ENCODE assay signal across 8 cellular contexts in genomic region chr9:128550770-128551651, GRCh38. TPM values are rescaled to one million over a fixed set of nuclear protein-coding genes. Genes with fewer than 3 reads are reported as not detected.
A peak's percentile ranks its signal among the peaks of the same experiment; 100 is the strongest.
DNase-seq lines count a peak whose midpoint lies in the region; ATAC-seq, FAIRE-seq and TF ChIP-seq lines count a peak whose summit lies in the region.

No MANE protein-coding gene starts in this region.

- H3K27me3 ChIP-seq in H1 (replicated peaks in 1 of 4; ENCODE audit: control insufficient read depth in 3 of 4, extremely low read depth in 1 of 4, insufficient read depth in 3 of 4, low read length in 3 of 4), result peaks cover 0 to 3% (median 0%) of the 10 kb centered on the region in 4 experiments; a peak in 3 of 7 replicates

- peaks cover 0 to 31% of the 10 kb centered on the region in 2 experiments; a peak in 2 of 4 replicates for H3K79me2 ChIP-seq in H1 (ENCODE audit: control insufficient read depth in 1 of 2, insufficient read depth in 2 of 2, low read length in 2 of 2)

- H3K14ac ChIP-seq in H1 (ENCODE audit: insufficient read length), result no peak overlapping the region

- H3K56ac ChIP-seq in H1 (replicated peaks; ENCODE audit: insufficient read length, low read depth, low read length), result no peak overlapping the region

- H3K4me1 ChIP-seq in H1 (replicated peaks in 1 of 4; ENCODE audit: control insufficient read depth in 3 of 4, insufficient read depth in 4 of 4, low read length in 3 of 4), result peaks cover 10 to 17% (median 15%) of the 10 kb centered on the region in 4 experiments
- no peaks in the 10 kb centered on the region for H3K4me1 ChIP-seq in urinary bladder (ENCODE audit: insufficient read depth)

- peak overlapping the region; percentile 62 to 82 for H3K4me2 ChIP-seq in H1 (ENCODE audit: insufficient read depth in 1 of 2, low read depth in 2 of 2, low read length in 2 of 2)

- WGBS in H1 (ENCODE audit: extremely low coverage in 1 of 2, insufficient coverage in 1 of 2, insufficient read length in 1 of 2, insufficient replicate concordance in 2 of 2, low coverage in 1 of 2, low lambda C conversion rate in 2 of 2, missing lambda C conversion rate in 1 of 2), 2 experiments, result 59% methylated on average over 11 of the region's 11 CpGs; no CpG with 5 or more reads in 1 of the 2 experiments
- 20% methylated on average over 11 of the region's 11 CpGs for WGBS in urinary bladder

- H3K18ac ChIP-seq in H1 (ENCODE audit: extremely low read depth, low read length), result no peak overlapping the region

- no peak overlapping the region for H2AK5ac ChIP-seq in H1 (ENCODE audit: low read depth, low read length)

- no peak overlapping the region for H2AFZ ChIP-seq in H1 (ENCODE audit: low read length)

- H3K4me3 ChIP-seq in GM12864 (ENCODE audit: low read depth, low read length) (peak overlapping the region; percentile 87; the same call in 1 of the 2 replicates), H1 (ENCODE audit: extremely low read depth in 1 of 4, insufficient read depth in 2 of 4, low read depth in 3 of 4, low read length in 4 of 4) (peak overlapping the region in 3 of 4 experiments; percentile 49 to 96 (median 93); a peak in 4 of 8 replicates), urinary bladder (ENCODE audit: low read depth, low read length) (no peak overlapping the region)

- TF ChIP-seq RAD21 in H1 (IDR thresholded peaks at IDR 0.05 in 1 of 2, conservative IDR thresholded peaks at IDR 0.05 in 1 of 2; ENCODE audit: low read depth in 2 of 2, low read length in 2 of 2), result no peak

- no peaks in the 10 kb centered on the region for H3K79me1 ChIP-seq in H1 (ENCODE audit: low read depth, low read length)

- H2BK5ac ChIP-seq in H1 (ENCODE audit: low read depth, low read length), result no peak overlapping the region

- no peak overlapping the region for H2BK20ac ChIP-seq in H1 (ENCODE audit: low read length)

- DNase-seq in GM12864 (ENCODE audit: low read depth), result no peak
- peak; percentile 29 for DNase-seq in RPMI7951 (ENCODE audit: low read depth)
- peak in 1 of 2 experiments; percentile 52 for DNase-seq in H1 (ENCODE audit: low read depth in 1 of 2, low spot score in 2 of 2)
- peak; percentile 68 for DNase-seq in midbrain (lab: John Stamatoyannopoulos, UW)
- DNase-seq in SHP77 treated with DMSO at 0.1 percent for 48 hours (lab: John Stamatoyannopoulos, UW), result no peak
- no peak for DNase-seq in urothelium cell line (ENCODE audit: low spot score)

- no peak overlapping the region for H3K4ac ChIP-seq in H1 (replicated peaks; ENCODE audit: insufficient read length, low read depth, low read length)

- H3K9ac ChIP-seq in H1 (replicated peaks in 1 of 4; ENCODE audit: extremely low read depth in 1 of 4, low read depth in 3 of 4, low read length in 3 of 4), result peak overlapping the region in 1 of 4 experiments; percentile 19; a peak in 1 of 7 replicates

- no peak for ATAC-seq in GM21390 (IDR thresholded peaks at IDR 0.05; ENCODE audit: unreplicated experiment)

- H3K27ac ChIP-seq in H1 (ENCODE audit: low read depth, low read length) (no peak overlapping the region), urinary bladder (ENCODE audit: low read depth) (peak overlapping the region; percentile 43)

- H4K8ac ChIP-seq in H1 (ENCODE audit: extremely low read depth, insufficient read depth, low read length), result no peak overlapping the region

- TF ChIP-seq CTCF in GM12864 (IDR thresholded peaks at IDR 0.05; ENCODE audit: low read depth, low read length, missing control alignments), result no peak
- TF ChIP-seq CTCF in H1 (IDR thresholded peaks at IDR 0.05; ENCODE audit: control extremely low read depth in 1 of 3, insufficient read depth in 1 of 3, low read depth in 1 of 3, low read length in 3 of 3), result no peak

- H3K36me3 ChIP-seq in H1 (ENCODE audit: control insufficient read depth in 2 of 4, insufficient read depth in 4 of 4, low read length in 3 of 4), result no peaks in the 10 kb centered on the region
- H3K36me3 ChIP-seq in urinary bladder (ENCODE audit: insufficient read depth), result no peaks in the 10 kb centered on the region

- no peak for TF ChIP-seq POLR2A in H1 (IDR thresholded peaks at IDR 0.05; ENCODE audit: control extremely low read depth in 1 of 2, low read depth in 2 of 2, low read length in 2 of 2)

- H3K9me3 ChIP-seq in H1 (ENCODE audit: insufficient read depth in 2 of 2, low read depth in 1 of 2, low read length in 1 of 2), result no peaks in the 10 kb centered on the region

- TF ChIP-seq EP300 in H1 (IDR thresholded peaks at IDR 0.05; ENCODE audit: borderline replicate concordance in 1 of 2, low read depth in 2 of 2, low read length in 2 of 2), result no peak

- H2BK15ac ChIP-seq in H1 (ENCODE audit: low read length), result no peak overlapping the region

- CTCF ChIA-PET in H1 (lab: Charles Lee; ENCODE audit: partially characterized antibody), result interaction anchor here (0.6 to 1.3 kb wide), 8 partner anchors 17 to 190 kb away, joined by 3 to 5 read pairs (median 3); no protein-coding TSS in a partner anchor

- no peak overlapping the region for H4K91ac ChIP-seq in H1 (replicated peaks; ENCODE audit: insufficient read length, low read length)

- POLR2A ChIA-PET in H1 (lab: Charles Lee; ENCODE audit: partially characterized antibody), result interaction anchor here (0.9 to 7.2 kb wide), 11 partner anchors 10 to 275 kb away, joined by 3 to 59 read pairs (median 6); partner anchors contain the start of genes GLE1, GOLGA2 and SWI5

- FAIRE-seq in H1 (lab: Jason Lieb, UNC), result no peak
- no peak for FAIRE-seq in urothelium cell line (lab: Jason Lieb, UNC)

- H2BK12ac ChIP-seq in H1 (ENCODE audit: low read depth, low read length), result no peak overlapping the region

- H3K23me2 ChIP-seq in H1 (ENCODE audit: low read depth, low read length), result peaks cover 5% of the 10 kb centered on the region

- no peak overlapping the region for H3K23ac ChIP-seq in H1 (ENCODE audit: insufficient read length)

- peaks cover 2 to 8% of the 10 kb centered on the region in 2 experiments for H4K20me1 ChIP-seq in H1 (replicated peaks in 1 of 2; ENCODE audit: control insufficient read depth in 1 of 2, insufficient read depth in 2 of 2, low read length in 2 of 2)

- no peak overlapping the region for H4K5ac ChIP-seq in H1 (ENCODE audit: insufficient read length, low read depth, low read length)

- no peak overlapping the region for H2BK120ac ChIP-seq in H1 (replicated peaks; ENCODE audit: low read depth, low read length)

TF ChIP-seq in H1, 55 proteins besides CTCF, POLR2A, EP300 and RAD21:
- TF ChIP-seq BRCA1 (IDR thresholded peaks at IDR 0.05; ENCODE audit: low read depth, low read length) (no peak), TBP (IDR thresholded peaks at IDR 0.05; ENCODE audit: low read depth, low read length) (no peak)

RNA-seq across cellular contexts. Expression of gene SPTAN1, which starts 1.4 kb away (rescaled TPM):
- total RNA-seq in RPMI7951 (2014; rRNA removed; shearing (Covaris generic)), result 102 and 116 TPM in 2 replicates
- 209 and 216 TPM in 2 replicates for total RNA-seq in H1 (2021; fragmentation: NEBNext Ultra II Directional; extraction: Animal tissue kit (Norgen Biotek cat#: 25700))
- 182 and 242 TPM in 2 replicates for polyA plus RNA-seq in H1 (2011; rRNA removed)
- polyA plus RNA-seq in H1 (2011; cell fraction: cytosol; rRNA removed), result 114 TPM
- polyA plus RNA-seq in H1 (2011; cell fraction: nucleus; rRNA removed), result 1,440 TPM
- polyA plus RNA-seq in H1 (2012, experiment 1 of 2), result 154 to 212 TPM (median 190 TPM) in 4 replicates
- 39.0 TPM for polyA plus RNA-seq in H1 (2012, experiment 2 of 2)
- polyA plus RNA-seq in H1 (2013, experiment 1 of 2), result 160 TPM
- 138 TPM for polyA plus RNA-seq in H1 (2013, experiment 2 of 2)
- 238 and 259 TPM in 2 replicates for polyA minus RNA-seq in H1 (2011; rRNA and poly(A)+ RNA removed)
- 89.2 TPM for polyA minus RNA-seq in H1 (2011; cell fraction: cytosol; rRNA and poly(A)+ RNA removed)
- 458 TPM for polyA minus RNA-seq in H1 (2011; cell fraction: nucleus; rRNA and poly(A)+ RNA removed)
- 308 TPM for total RNA-seq in urinary bladder
- 148 TPM for polyA plus RNA-seq in urinary bladder

RNA-seq across cellular contexts. Expression of gene GLE1, which starts 46.5 kb away (rescaled TPM):
- total RNA-seq in RPMI7951 (2014; rRNA removed; shearing (Covaris generic)), result 29.3 and 30.6 TPM in 2 replicates
- total RNA-seq in H1 (2021; fragmentation: NEBNext Ultra II Directional; extraction: Animal tissue kit (Norgen Biotek cat#: 25700)), result 14.9 and 15.1 TPM in 2 replicates
- polyA plus RNA-seq in H1 (2011; rRNA removed) (9.6 and 10.0 TPM in 2 replicates), urinary bladder (19.2 TPM)
- 10.4 TPM for polyA plus RNA-seq in H1 (2011; cell fraction: cytosol; rRNA removed)
- 10.9 TPM for polyA plus RNA-seq in H1 (2011; cell fraction: nucleus; rRNA removed)
- polyA plus RNA-seq in H1 (2012, experiment 1 of 2), result 10.2 to 12.4 TPM (median 11.1 TPM) in 4 replicates
- 3.5 TPM for polyA plus RNA-seq in H1 (2012, experiment 2 of 2)
- polyA plus RNA-seq in H1 (2013, experiment 1 of 2), result 8.7 TPM
- 8.1 TPM for polyA plus RNA-seq in H1 (2013, experiment 2 of 2)
- polyA minus RNA-seq in H1 (2011; rRNA and poly(A)+ RNA removed), result 20.2 and 21.7 TPM in 2 replicates
- 17.5 TPM for polyA minus RNA-seq in H1 (2011; cell fraction: cytosol; rRNA and poly(A)+ RNA removed)
- polyA minus RNA-seq in H1 (2011; cell fraction: nucleus; rRNA and poly(A)+ RNA removed), result 7.3 TPM
- total RNA-seq in urinary bladder, result 13.5 TPM

Comparison
In these comparisons a context has a peak if more than half of its experiments do, and no peak if none do; other contexts are left out.
1. DNase-seq: peak in RPMI7951 (single experiment) and midbrain (single experiment); none in GM12864 (single experiment), SHP77 treated with DMSO at 0.1 percent for 48 hours (single experiment) and urothelium cell line (single experiment).